In the genomic region with DNA sequence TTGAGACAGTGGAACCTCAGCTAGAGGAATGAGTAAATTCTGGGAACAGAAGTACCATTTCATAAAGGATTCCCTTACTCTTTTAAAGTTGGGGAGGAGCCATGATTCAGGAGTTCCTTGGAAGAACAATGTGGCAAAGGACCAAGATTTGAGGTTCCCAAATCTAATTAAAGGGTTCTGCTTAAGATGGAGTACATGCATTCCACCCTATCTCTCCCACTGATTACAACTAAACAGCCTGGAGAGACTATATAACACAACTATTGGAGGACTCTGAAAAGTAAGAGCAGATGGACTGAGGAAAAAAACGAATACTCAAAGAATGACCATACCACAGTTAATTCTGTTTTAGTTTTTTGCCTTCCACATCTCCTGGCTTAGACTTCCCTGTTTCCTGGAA, we compare ENCODE assay signal across 33 cellular contexts.
"Had no signal": no experiment of that assay in that cellular context is flagged by ENCODE, and none has a peak within 500 bp of the region (broad histone marks: within the 10 kb centered on the region; RNA-seq: fewer than 3 reads in every experiment).

No MANE protein-coding gene starts in this region.

- DNase-seq: activated effector memory CD4-positive, alpha-beta T cell treated with anti-CD3 and anti-CD28 coated beads, Interleukin-2, amount 50 U/mL, for 16 hours; activated effector memory CD4-positive, alpha-beta T cell treated with Interleukin-2 at 50 U/mL for 16 hours; activated gamma-delta T cell; activated gamma-delta T cell treated with Interleukin-2 at 50 U/mL for 16 hours; activated naive CD4-positive, alpha-beta T cell; activated naive CD4-positive, alpha-beta T cell treated with anti-CD3 and anti-CD28 coated beads for 36 hours; activated naive CD4-positive, alpha-beta T cell treated with anti-CD3 and anti-CD28 coated beads, Interleukin-2, amount 10 ng/mL, durations not matched to agents 7 days and 5 days; activated naive CD4-positive, alpha-beta T cell treated with anti-CD3 and anti-CD28 coated beads, Interleukin-2, amount 50 U/mL, for 16 hours; activated naive CD4-positive, alpha-beta T cell treated with Interleukin-2 at 50 U/mL for 16 hours; activated naive CD8-positive, alpha-beta T cell treated with anti-CD3 and anti-CD28 coated beads for 36 hours; activated naive CD8-positive, alpha-beta T cell treated with anti-CD3 and anti-CD28 coated beads, Interleukin-2, amount 10 ng/mL, durations not matched to agents 7 days and 5 days; activated naive CD8-positive, alpha-beta T cell treated with anti-CD3 and anti-CD28 coated beads, Interleukin-2, amount 50 U/mL, for 24 hours; activated T-cell treated with anti-CD3 and anti-CD28 coated beads for 4 hours; activated T-cell treated with anti-CD3 and anti-CD28 coated beads, Interleukin-2, amount 50 U/mL, for 1 hour; activated T-cell treated with anti-CD3 and anti-CD28 coated beads, Interleukin-2, amount 50 U/mL, for 24 hours; activated T-cell treated with anti-CD3 and anti-CD28 coated beads, Interleukin-2, amount 50 U/mL, for 4 hours; activated T-cell treated with anti-CD3 and anti-CD28 coated beads, Interleukin-2, amount 50 U/mL, for 48 hours; activated T-cell treated with anti-CD3 and anti-CD28 coated beads, Interleukin-2, amount 50 U/mL, for 72 hours; adrenal gland; amniotic stem cell; amygdala; anterior cingulate cortex; aorta; body of pancreas; brain microvascular endothelial cell; caudate nucleus; central memory CD4-positive, alpha-beta T cell; cerebellar nuclear complex had no signal

- H3K27ac ChIP-seq: adrenal gland, ascending aorta, body of pancreas, brain microvascular endothelial cell, breast epithelium, cardiac muscle cell had no signal

- H3K27me3 ChIP-seq: adrenal gland, ascending aorta, body of pancreas, brain microvascular endothelial cell, breast epithelium, cardiac muscle cell had no signal

- H3K4me1 ChIP-seq: adrenal gland, ascending aorta, body of pancreas, breast epithelium had no signal

- H3K36me3 ChIP-seq: adrenal gland, brain microvascular endothelial cell, breast epithelium, cardiac muscle cell had no signal

- H3K9me3 ChIP-seq: adrenal gland had no signal

- ATAC-seq: activated naive CD4-positive, alpha-beta T cell treated with anti-CD3 and anti-CD28 coated beads, Interleukin-2, amount 50 U/mL, for 72 hours; activated naive CD8-positive, alpha-beta T cell treated with anti-CD3 and anti-CD28 coated beads, Interleukin-2, amount 50 U/mL, for 24 hours; activated T-cell treated with anti-CD3 and anti-CD28 coated beads, Interleukin-2, amount 50 U/mL, for 4 hours; activated T-cell treated with anti-CD3 and anti-CD28 coated beads, Interleukin-2, amount 50 U/mL, for 72 hours; activated T-helper 17 cell treated with anti-CD3 and anti-CD28 coated beads, Interleukin-2, amount 50 U/mL, for 72 hours; body of pancreas had no signal

- H3K4me3 ChIP-seq: adrenal gland, ascending aorta, body of pancreas, breast epithelium, cardiac muscle cell had no signal
